8 cellular contexts compared by ENCODE assay signal in the genomic region with DNA sequence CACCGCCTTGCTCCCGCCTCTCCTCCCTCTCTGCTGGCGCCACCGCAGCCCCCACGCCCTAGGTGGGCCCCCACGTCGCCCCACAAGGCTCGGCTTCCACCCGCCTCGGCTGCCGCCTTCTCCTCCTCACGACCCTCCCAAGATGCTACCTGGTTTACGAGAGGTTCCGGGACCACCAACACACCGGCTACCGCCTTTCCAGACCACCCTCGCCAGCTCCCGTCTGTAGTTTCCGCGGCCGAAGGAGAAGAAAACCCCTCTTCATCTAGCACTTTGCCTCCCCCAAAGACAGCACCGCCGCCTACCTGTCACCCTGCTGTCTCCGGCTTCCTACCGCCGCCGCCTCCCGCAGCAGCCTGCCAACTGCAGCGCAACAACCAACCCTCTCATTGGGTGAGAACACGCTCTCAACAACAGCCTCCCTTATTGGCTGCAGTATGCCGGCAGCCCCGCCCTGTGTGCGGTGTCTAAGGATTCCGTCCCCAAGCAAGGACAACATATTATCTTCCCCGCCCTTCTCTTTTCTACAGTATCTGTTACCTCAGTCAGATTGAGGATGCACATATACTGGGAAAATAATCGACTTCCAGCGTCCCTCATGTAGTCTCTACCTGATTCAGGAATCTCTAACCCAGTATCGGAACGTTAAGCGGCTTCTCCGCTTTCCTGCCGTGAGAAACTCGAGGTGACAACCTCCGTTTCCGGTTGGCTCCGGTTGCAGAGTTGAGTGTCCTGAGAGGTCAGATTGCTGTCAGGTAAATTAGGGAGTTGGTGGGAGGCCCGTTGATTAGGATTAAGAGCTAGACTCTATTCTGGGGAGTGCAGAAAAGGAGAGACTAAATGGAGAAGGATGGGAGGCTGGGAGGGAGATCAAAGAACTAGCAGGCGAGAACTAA. TPM values are rescaled to one million over a fixed set of nuclear protein-coding genes. Genes with fewer than 3 reads are reported as not detected.
A peak's percentile ranks its signal among the peaks of the same experiment; 100 is the strongest.
DNase-seq lines count a peak whose midpoint lies in the region; ATAC-seq, FAIRE-seq and TF ChIP-seq lines count a peak whose summit lies in the region.

A gene (minus strand): TSS at position 367 of the 896 bp plus-strand sequence. CDS start 47,662 bp downstream, outside the sequence.
A gene (plus strand): TSS at position 697 of the 896 bp plus-strand sequence. CDS start 6,882 bp downstream, outside the sequence.

- H3K9me3 Mint-ChIP-seq in T-helper 2 cell treated with Interferon-gamma antibody and Interleukin-4, amounts not matched to agents 5 μg/mL and 100 μg/mL, for 36 hours: no peaks in the 10 kb centered on the region
- H3K9me3 Mint-ChIP-seq in astrocyte (ENCODE audit: unreplicated experiment): no peaks in the 10 kb centered on the region

- H3K9ac ChIP-seq in astrocyte (ENCODE audit: low read length) (peak within 1 kb of the TSS; percentile 96), rectal smooth muscle tissue (ENCODE audit: low read length) (peak within 1 kb of the TSS; percentile 95)

- H3K4me1 ChIP-seq in astrocyte (ENCODE audit: insufficient read depth, low read length) (peaks cover 5% of the 10 kb centered on the region), rectal smooth muscle tissue (ENCODE audit: control insufficient read depth, insufficient read depth, low read length) (peaks cover 16% of the 10 kb centered on the region), aorta (ENCODE audit: control insufficient read depth in 1 of 2, insufficient read depth in 2 of 2, low read length in 2 of 2) (peaks cover 0 to 2% of the 10 kb centered on the region in 2 donors)

- no peaks in the 10 kb centered on the region for H3K9me3 ChIP-seq in astrocyte (ENCODE audit: insufficient read depth, low read depth, low read length)
- H3K9me3 ChIP-seq in aorta (ENCODE audit: control insufficient read depth, low read length): no peaks in the 10 kb centered on the region

- DNase-seq in NCI-H1930 (lab: John Stamatoyannopoulos, UW) (peak; percentile 83 to 91), astrocyte (ENCODE audit: low read depth) (peak; percentile 85), hepatic stellate cell (ENCODE audit: low spot score) (peak; percentile 98), aorta (peak; percentile 92 to 94)
- DNase-seq in T-helper 2 cell treated with Interferon-gamma antibody and Interleukin-4, amounts not matched to agents 5 μg/mL and 100 μg/mL, for 36 hours (ENCODE audit: low spot score): peak; percentile 90

- FAIRE-seq in astrocyte (lab: Jason Lieb, UNC): no peak

- H3K36me3 ChIP-seq in astrocyte (ENCODE audit: insufficient read depth, low read length) (no peaks in the 10 kb centered on the region), rectal smooth muscle tissue (ENCODE audit: control insufficient read depth, insufficient read depth, low read length) (no peaks in the 10 kb centered on the region), aorta (ENCODE audit: control insufficient read depth in 1 of 2, insufficient read depth in 2 of 2, low read length in 1 of 2) (no peaks in the 10 kb centered on the region)

- 0% methylated on average over 48 of the region's 48 CpGs for WGBS in aorta, 2 donors

- ATAC-seq in GM18505 (IDR thresholded peaks at IDR 0.05; ENCODE audit: unreplicated experiment): peak; percentile 97
- peak; percentile 97 for ATAC-seq in HG02973 (IDR thresholded peaks at IDR 0.05; ENCODE audit: unreplicated experiment)
- ATAC-seq in aorta (ENCODE audit: low FRiP score): peak; percentile 99

- intact Hi-C loops in aorta (cut with DNase I): loop anchor here (5.0 to 10.0 kb wide), 4 partner anchors 46 to 169 kb away; a partner anchor contains a TSS

- H3K4me2 ChIP-seq in astrocyte (ENCODE audit: low read length): peak within 1 kb of the TSS; percentile 91

- peak within 1 kb of the TSS; percentile 98 for H2AFZ ChIP-seq in astrocyte (ENCODE audit: low read depth, low read length)

- no peaks in the 10 kb centered on the region for H3K27me3 ChIP-seq in astrocyte (ENCODE audit: insufficient read depth, low read length)
- no peaks in the 10 kb centered on the region for H3K27me3 ChIP-seq in rectal smooth muscle tissue (ENCODE audit: control insufficient read depth, insufficient read depth, low read length)
- no peaks in the 10 kb centered on the region for H3K27me3 ChIP-seq in aorta (ENCODE audit: control insufficient read depth in 1 of 2, insufficient read depth in 2 of 2, low read length in 1 of 2)

- peak within 1 kb of the TSS; percentile 89 for H3K4me3 Mint-ChIP-seq in T-helper 2 cell treated with Interferon-gamma antibody and Interleukin-4, amounts not matched to agents 5 μg/mL and 100 μg/mL, for 36 hours
- H3K4me3 Mint-ChIP-seq in astrocyte (ENCODE audit: unreplicated experiment): peak within 1 kb of the TSS; percentile 100

- H3K36me3 Mint-ChIP-seq in T-helper 2 cell treated with Interferon-gamma antibody and Interleukin-4, amounts not matched to agents 5 μg/mL and 100 μg/mL, for 36 hours (ENCODE audit: low read depth): peaks cover 4% of the 10 kb centered on the region
- H3K36me3 Mint-ChIP-seq in astrocyte (ENCODE audit: low read depth, unreplicated experiment): no peaks in the 10 kb centered on the region

- peaks cover 32% of the 10 kb centered on the region for H3K4me1 Mint-ChIP-seq in T-helper 2 cell treated with Interferon-gamma antibody and Interleukin-4, amounts not matched to agents 5 μg/mL and 100 μg/mL, for 36 hours (ENCODE audit: low read depth)
- peaks cover 8% of the 10 kb centered on the region for H3K4me1 Mint-ChIP-seq in astrocyte (ENCODE audit: low read depth, unreplicated experiment)

- peak within 1 kb of the TSS; percentile 97 for H3K4me3 ChIP-seq in astrocyte (ENCODE audit: insufficient read depth, low read depth, low read length)
- H3K4me3 ChIP-seq in rectal smooth muscle tissue (ENCODE audit: low read length): peak within 1 kb of the TSS; percentile 98
- peak within 1 kb of the TSS; percentile 69 to 79 for H3K4me3 ChIP-seq in aorta (ENCODE audit: low read length in 2 of 2)

- H3K27ac Mint-ChIP-seq in T-helper 2 cell treated with Interferon-gamma antibody and Interleukin-4, amounts not matched to agents 5 μg/mL and 100 μg/mL, for 36 hours: peak within 1 kb of the TSS; percentile 88
- peak within 1 kb of the TSS; percentile 98 for H3K27ac Mint-ChIP-seq in astrocyte (ENCODE audit: unreplicated experiment)

- no peaks in the 10 kb centered on the region for H3K27me3 Mint-ChIP-seq in T-helper 2 cell treated with Interferon-gamma antibody and Interleukin-4, amounts not matched to agents 5 μg/mL and 100 μg/mL, for 36 hours (ENCODE audit: low read depth)
- no peaks in the 10 kb centered on the region for H3K27me3 Mint-ChIP-seq in astrocyte (ENCODE audit: low read depth, unreplicated experiment)

- peaks cover 91% of the 10 kb centered on the region for H3K79me2 ChIP-seq in astrocyte (ENCODE audit: insufficient read depth, low read length)

- TF ChIP-seq CTCF in astrocyte (IDR thresholded peaks at IDR 0.05; ENCODE audit: insufficient read depth, low read depth, low read length): no peak

- H4K20me1 ChIP-seq in astrocyte (ENCODE audit: insufficient read depth, low read length): peaks cover 24% of the 10 kb centered on the region

- H3K27ac ChIP-seq in astrocyte (ENCODE audit: low read depth, low read length) (peak within 1 kb of the TSS; percentile 98), rectal smooth muscle tissue (ENCODE audit: low read depth, low read length) (peak within 1 kb of the TSS; percentile 97), aorta (ENCODE audit: low read depth in 1 of 2, low read length in 2 of 2) (peak within 1 kb of the TSS in 1 of 2 donors; percentile 28)

- peak; percentile 75 for TF ChIP-seq POLR2A in GM18505 (IDR thresholded peaks at IDR 0.05; ENCODE audit: borderline replicate concordance, extremely low read depth, insufficient read depth, insufficient read length)

RNA-seq across cellular contexts. Expression of the first gene that starts in this region (rescaled TPM):
- total RNA-seq in astrocyte: 21.2 and 21.8 TPM in 2 replicates
- 10 to 100 TPM; 26.2 to 31.4 TPM for total RNA-seq in aorta
- polyA plus RNA-seq in aorta: 1 to 10 TPM; 4.8 to 5.3 TPM

RNA-seq across cellular contexts. Expression of the second gene that starts in this region (rescaled TPM):
- total RNA-seq in astrocyte (110 and 115 TPM in 2 replicates), aorta (10 to 100 TPM; 42.7 to 43.2 TPM)
- 100 to 1,000 TPM in 1 of 2 donors, 10 to 100 TPM in 1; 62.8 to 152 TPM for polyA plus RNA-seq in aorta
